In genomic region chr11:68215524-68216170, GRCh38 we compare ENCODE assay signal across 9 cellular contexts. TPM values are rescaled to one million over a fixed set of nuclear protein-coding genes. Genes with fewer than 3 reads are reported as not detected.
DNase-seq lines count a peak whose midpoint lies in the region; ATAC-seq and TF ChIP-seq lines count a peak whose summit lies in the region.
"Had no signal": no experiment of that assay in that cellular context is flagged by ENCODE, and none has a peak within 500 bp of the region (broad histone marks: within the 10 kb centered on the region; RNA-seq: fewer than 3 reads in every experiment).

No MANE protein-coding gene starts in this region.

- H3K9me3 Mint-ChIP-seq in activated CD4-positive, alpha-beta T cell treated with anti-CD3 and anti-CD28 coated beads, Interleukin-2, amount 10 ng/mL, durations not matched to agents 7 days and 5 days: no peaks in the 10 kb centered on the region
- no peaks in the 10 kb centered on the region for H3K9me3 Mint-ChIP-seq in effector memory CD8-positive, alpha-beta T cell
- no peaks in the 10 kb centered on the region for H3K9me3 Mint-ChIP-seq in osteocyte (ENCODE audit: unreplicated experiment)

- CTCF ChIA-PET in activated CD4-positive, alpha-beta T cell treated with anti-CD3 and anti-CD28 coated beads, Interleukin-2, amount 10 ng/mL, durations not matched to agents 7 days and 5 days (lab: Charles Lee): interaction anchor here (0.6 to 1.0 kb wide), 2 partner anchors 120 to 1013 kb away, joined by 3 to 4 read pairs; no protein-coding TSS in a partner anchor
- CTCF ChIA-PET in Panc1 (lab: Charles Lee): interaction anchor here (0.5 to 0.7 kb wide), 2 partner anchors 42 to 353 kb away, joined by 3 to 5 read pairs; no protein-coding TSS in a partner anchor

- peaks cover 25% of the 10 kb centered on the region for H3K27me3 Mint-ChIP-seq in activated CD4-positive, alpha-beta T cell treated with anti-CD3 and anti-CD28 coated beads, Interleukin-2, amount 10 ng/mL, durations not matched to agents 7 days and 5 days
- peaks cover 11 to 14% of the 10 kb centered on the region in 2 donors for H3K27me3 Mint-ChIP-seq in effector memory CD8-positive, alpha-beta T cell
- peaks cover 7% of the 10 kb centered on the region for H3K27me3 Mint-ChIP-seq in osteocyte (ENCODE audit: unreplicated experiment)

- no peak for ATAC-seq in Panc1
- ATAC-seq in effector memory CD8-positive, alpha-beta T cell (replicated peaks): no peak
- no peak for ATAC-seq in GM19351 (IDR thresholded peaks at IDR 0.05; ENCODE audit: unreplicated experiment)
- no peak for ATAC-seq in GM18520 (IDR thresholded peaks at IDR 0.05; ENCODE audit: unreplicated experiment)
- no peak for ATAC-seq in GM18868 (IDR thresholded peaks at IDR 0.05; ENCODE audit: unreplicated experiment)

- no peak for DNase-seq in activated CD4-positive, alpha-beta T cell treated with anti-CD3 and anti-CD28 coated beads, Interleukin-2, amount 10 ng/mL, durations not matched to agents 7 days and 5 days
- no peak for DNase-seq in activated CD4-positive, alpha-beta T cell treated with anti-CD3 and anti-CD28 coated beads, Interleukin-2, amount 50 U/mL, for 48 hours
- no peak for DNase-seq in Panc1 (ENCODE audit: low read depth, low spot score)
- no peak for DNase-seq in effector memory CD8-positive, alpha-beta T cell
- DNase-seq in osteocyte (ENCODE audit: extremely low spot score, unreplicated experiment): no peak
- DNase-seq: NCI-H187 treated with DMSO at 0.1 percent for 48 hours had no signal

- BruUV-seq in Panc1 (replicated peaks; lab: Mats Ljungman, UMichigan): no TSS peak

- 0 out of 2 replicates have a peak overlapping the region, but pooled peaks have one; percentile 13 for H3K27ac ChIP-seq in Panc1 (ENCODE audit: low read length)

- H3K4me3 Mint-ChIP-seq in activated CD4-positive, alpha-beta T cell treated with anti-CD3 and anti-CD28 coated beads, Interleukin-2, amount 10 ng/mL, durations not matched to agents 7 days and 5 days: peak overlapping the region; percentile 72
- peak overlapping the region; percentile 83 to 98 for H3K4me3 Mint-ChIP-seq in effector memory CD8-positive, alpha-beta T cell
- peak overlapping the region; percentile 75 for H3K4me3 Mint-ChIP-seq in osteocyte (ENCODE audit: unreplicated experiment)

- no peak overlapping the region for H3K4me3 ChIP-seq in Panc1 (ENCODE audit: low read depth in 2 of 2, low read length in 2 of 2)

- no peaks in the 10 kb centered on the region; the same call in 1 of the 2 replicates for H3K27me3 ChIP-seq in Panc1 (ENCODE audit: control insufficient read depth, insufficient read depth, low read length)

- no peaks in the 10 kb centered on the region for H3K36me3 Mint-ChIP-seq in activated CD4-positive, alpha-beta T cell treated with anti-CD3 and anti-CD28 coated beads, Interleukin-2, amount 10 ng/mL, durations not matched to agents 7 days and 5 days (ENCODE audit: low read depth)
- H3K36me3 Mint-ChIP-seq in effector memory CD8-positive, alpha-beta T cell (ENCODE audit: insufficient read depth): peaks cover 42% of the 10 kb centered on the region
- no peaks in the 10 kb centered on the region for H3K36me3 Mint-ChIP-seq in osteocyte (ENCODE audit: unreplicated experiment)

- in situ Hi-C loops in Panc1 (cut with HindIII; ENCODE audit: low pct_unique_long_range_greater_than_20kb, low sequenced_read_pairs): no loop called here

- no peak overlapping the region for H3K27ac Mint-ChIP-seq in activated CD4-positive, alpha-beta T cell treated with anti-CD3 and anti-CD28 coated beads, Interleukin-2, amount 10 ng/mL, durations not matched to agents 7 days and 5 days
- peak overlapping the region in 1 of 2 donors; percentile 69 for H3K27ac Mint-ChIP-seq in effector memory CD8-positive, alpha-beta T cell
- peak overlapping the region; percentile 71 for H3K27ac Mint-ChIP-seq in osteocyte (ENCODE audit: unreplicated experiment)

- H3K9me3 ChIP-seq in Panc1 (ENCODE audit: control insufficient read depth, insufficient read depth, low read depth, low read length): no peaks in the 10 kb centered on the region

- peaks cover 24% of the 10 kb centered on the region for H3K4me1 Mint-ChIP-seq in activated CD4-positive, alpha-beta T cell treated with anti-CD3 and anti-CD28 coated beads, Interleukin-2, amount 10 ng/mL, durations not matched to agents 7 days and 5 days
- peaks cover 24 to 30% of the 10 kb centered on the region in 2 donors for H3K4me1 Mint-ChIP-seq in effector memory CD8-positive, alpha-beta T cell (ENCODE audit: low read depth in 2 of 2)
- peaks cover 26% of the 10 kb centered on the region for H3K4me1 Mint-ChIP-seq in osteocyte (ENCODE audit: unreplicated experiment)

- peaks cover 25% of the 10 kb centered on the region for H3K4me1 ChIP-seq in Panc1 (ENCODE audit: control insufficient read depth, insufficient read depth, low read length)

- POLR2A ChIA-PET in activated CD4-positive, alpha-beta T cell treated with anti-CD3 and anti-CD28 coated beads, Interleukin-2, amount 10 ng/mL, durations not matched to agents 7 days and 5 days (lab: Charles Lee): interaction anchor here (0.6 kb wide), 1 partner anchor 10 kb away, joined by 8 read pairs; no protein-coding TSS in a partner anchor
- POLR2A ChIA-PET in Panc1 (lab: Charles Lee): no interaction called here

- TF ChIP-seq CTCF in Panc1 (IDR thresholded peaks at IDR 0.05) (no peak), osteocyte (IDR thresholded peaks at IDR 0.05) (no peak)

- intact Hi-C loops in Panc1 (cut with micrococcal nuclease; ENCODE audit: unreplicated experiment): loop anchor here (10.0 kb wide), 1 partner anchor 79 kb away; no protein-coding TSS in a partner anchor

- H3K36me3 ChIP-seq in Panc1 (ENCODE audit: control insufficient read depth, insufficient read depth, low read length): no peaks in the 10 kb centered on the region

RNA-seq across cellular contexts. Expression of gene KMT5B, which starts 2.6 kb away (rescaled TPM):
- 10 to 100 TPM; 28.1 to 28.5 TPM for total RNA-seq in activated CD4-positive, alpha-beta T cell treated with anti-CD3 and anti-CD28 coated beads, Interleukin-2, amount 10 ng/mL, durations not matched to agents 7 days and 5 days
- 48.6 TPM for total RNA-seq in Panc1 (2021; ENCODE audit: unreplicated experiment)
- 36.9 TPM for polyA plus RNA-seq in Panc1 (2012; ENCODE audit: insufficient read length)
- 59.4 and 59.8 TPM in 2 replicates for total RNA-seq in osteocyte

RNA-seq across cellular contexts. Expression of gene C11orf24, which starts 56.1 kb away (rescaled TPM):
- 10 to 100 TPM; 20.0 to 25.2 TPM for total RNA-seq in activated CD4-positive, alpha-beta T cell treated with anti-CD3 and anti-CD28 coated beads, Interleukin-2, amount 10 ng/mL, durations not matched to agents 7 days and 5 days
- total RNA-seq in Panc1 (2021; ENCODE audit: unreplicated experiment) (53.1 TPM), osteocyte (70.1 and 80.9 TPM in 2 replicates)
- 48.1 TPM for polyA plus RNA-seq in Panc1 (2012; ENCODE audit: insufficient read length)
